ENCODE assay signal across 9 cellular contexts in genomic region chr5:96896285-96896711, GRCh38. TPM values are rescaled to one million over a fixed set of nuclear protein-coding genes. Genes with fewer than 3 reads are reported as not detected.
DNase-seq lines count a peak whose midpoint lies in the region; ATAC-seq, FAIRE-seq and TF ChIP-seq lines count a peak whose summit lies in the region.
"Had no signal": no experiment of that assay in that cellular context is flagged by ENCODE, and none has a peak within 500 bp of the region (broad histone marks: within the 10 kb centered on the region; RNA-seq: fewer than 3 reads in every experiment).

No MANE protein-coding gene starts in this region.

- H4K20me1 ChIP-seq in HepG2 (ENCODE audit: insufficient read depth, low read length) = no peaks in the 10 kb centered on the region

- DNase-seq in activated naive CD4-positive, alpha-beta T cell treated with Interleukin-2 at 50 U/mL for 16 hours = peak; percentile 47
- no peak for DNase-seq in activated naive CD4-positive, alpha-beta T cell (lab: John Stamatoyannopoulos, UW)
- DNase-seq in activated CD8-positive, alpha-beta T cell treated with anti-CD3 and anti-CD28 coated beads, Interleukin-2, amount 10 ng/mL, durations not matched to agents 7 days and 5 days = no peak
- no peak for DNase-seq in SKM-1 treated with dmso at 0.1 percent for 144 hours (lab: John Stamatoyannopoulos, UW; ENCODE audit: unreplicated experiment)
- no peak for DNase-seq in HepG2 (ENCODE audit: low spot score)
- no peak for DNase-seq in cerebellum (ENCODE audit: low spot score)
- DNase-seq in suprapubic skin (ENCODE audit: low spot score in 2 of 2) = no peak
- DNase-seq: T-helper 9 cell had no signal

- no peak overlapping the region for H3K9ac ChIP-seq in HepG2 (ENCODE audit: insufficient read depth, low read depth, low read length)

- H3K27me3 ChIP-seq in HepG2 (ENCODE audit: control insufficient read depth in 1 of 2, insufficient read depth in 2 of 2, low read length in 2 of 2) (no peaks in the 10 kb centered on the region), suprapubic skin (no peaks in the 10 kb centered on the region)

- peak overlapping the region; percentile 69 for H3K4me3 Mint-ChIP-seq in activated CD8-positive, alpha-beta T cell treated with anti-CD3 and anti-CD28 coated beads, Interleukin-2, amount 10 ng/mL, durations not matched to agents 7 days and 5 days

- H3K4me2 ChIP-seq in HepG2 (ENCODE audit: low read depth, low read length) = no peak overlapping the region

- H2AFZ ChIP-seq in HepG2 (ENCODE audit: low read length) = no peak overlapping the region

- no peak for TF ChIP-seq CTCF in HepG2 (CRISPR knock-in tag; IDR thresholded peaks at IDR 0.05)
- TF ChIP-seq CTCF in suprapubic skin (IDR thresholded peaks at IDR 0.05) = no peak

- H3K36me3 Mint-ChIP-seq in activated CD8-positive, alpha-beta T cell treated with anti-CD3 and anti-CD28 coated beads, Interleukin-2, amount 10 ng/mL, durations not matched to agents 7 days and 5 days (ENCODE audit: low read depth) = peaks cover 70% of the 10 kb centered on the region

- TF ChIP-seq EP300 in HepG2 (IDR thresholded peaks at IDR 0.05; ENCODE audit: low read depth in 2 of 2, low read length in 2 of 2) (no peak), HepG2 (CRISPR knock-in tag; IDR thresholded peaks at IDR 0.05; ENCODE audit: borderline replicate concordance) (no peak), suprapubic skin (IDR thresholded peaks at IDR 0.05) (no peak)

- WGBS in HepG2 (ENCODE audit: low lambda C conversion rate) = 98% methylated on average over 4 of the region's 4 CpGs
- WGBS in suprapubic skin = 84% methylated on average over 4 of the region's 4 CpGs

- no TSS peak for BruUV-seq in HepG2 (replicated peaks; lab: Mats Ljungman, UMichigan)

- H3K36me3 ChIP-seq in HepG2 (replicated peaks in 1 of 2; ENCODE audit: control insufficient read depth in 1 of 2, insufficient read depth in 2 of 2, low read length in 2 of 2) = peaks cover 2 to 4% of the 10 kb centered on the region in 2 experiments; a peak in 4 of 5 replicates
- H3K36me3 ChIP-seq in suprapubic skin = peaks cover 34% of the 10 kb centered on the region

- no peaks in the 10 kb centered on the region for H3K27me3 Mint-ChIP-seq in activated CD8-positive, alpha-beta T cell treated with anti-CD3 and anti-CD28 coated beads, Interleukin-2, amount 10 ng/mL, durations not matched to agents 7 days and 5 days (ENCODE audit: low read depth)

- TF ChIP-seq POLR2A in HepG2 (IDR thresholded peaks at IDR 0.05; ENCODE audit: insufficient read depth in 1 of 2, low read depth in 2 of 2, low read length in 2 of 2) (no peak), suprapubic skin (IDR thresholded peaks at IDR 0.05) (no peak)

- H3K4me1 ChIP-seq in HepG2 (ENCODE audit: insufficient read depth, low read length) (no peaks in the 10 kb centered on the region), suprapubic skin (no peaks in the 10 kb centered on the region)

- ATAC-seq in HG03135 (IDR thresholded peaks at IDR 0.05; ENCODE audit: unreplicated experiment) (peak; percentile 86), HepG2 (no peak)
- ATAC-seq in activated CD8-positive, alpha-beta T cell treated with anti-CD3 and anti-CD28 coated beads, Interleukin-2, amount 10 ng/mL, durations not matched to agents 7 days and 5 days = peak; percentile 70

- intact Hi-C loops in HepG2 (cut with micrococcal nuclease; ENCODE audit: unreplicated experiment) = no loop called here

- CTCF ChIA-PET in activated CD8-positive, alpha-beta T cell treated with anti-CD3 and anti-CD28 coated beads, Interleukin-2, amount 10 ng/mL, durations not matched to agents 7 days and 5 days (lab: Charles Lee) = interaction anchor here (0.7 to 2.0 kb wide), 13 partner anchors 11 to 245 kb away, joined by 3 to 30 read pairs (median 3); partner anchors contain the start of gene ERAP2
- CTCF ChIA-PET in HepG2 (lab: Yijun Ruan, JAX; ENCODE audit: low intra/inter-chr PET ratio, low total read pairs) = no interaction called here

- H3K27ac ChIP-seq in HepG2 (ENCODE audit: extremely low read length, insufficient read depth, low read length) (no peak overlapping the region), suprapubic skin (no peak overlapping the region)

- POLR2A ChIA-PET in activated CD8-positive, alpha-beta T cell treated with anti-CD3 and anti-CD28 coated beads, Interleukin-2, amount 10 ng/mL, durations not matched to agents 7 days and 5 days (lab: Charles Lee) = interaction anchor here (0.6 to 1.7 kb wide), 6 partner anchors 11 to 1498 kb away, joined by 3 to 9 read pairs (median 4); partner anchors contain the start of gene ERAP2
- POLR2A ChIA-PET in HepG2 (lab: Yijun Ruan, JAX) = no interaction called here

- in situ Hi-C loops in HepG2 (cut with HindIII; ENCODE audit: extremely low pct_ligation_motif_present, low pct_unique_long_range_greater_than_20kb) = no loop called here

- H3K79me2 ChIP-seq in HepG2 (ENCODE audit: insufficient read depth, low read length) = no peaks in the 10 kb centered on the region

- no peak for FAIRE-seq in HepG2 (lab: Jason Lieb, UNC)

- H3K9me3 ChIP-seq in HepG2 (ENCODE audit: low read length) (no peaks in the 10 kb centered on the region), suprapubic skin (no peaks in the 10 kb centered on the region)

- no peak for TF ChIP-seq RAD21 in HepG2 (CRISPR knock-in tag; IDR thresholded peaks at IDR 0.05)

- peak overlapping the region; percentile 88 for H3K27ac Mint-ChIP-seq in activated CD8-positive, alpha-beta T cell treated with anti-CD3 and anti-CD28 coated beads, Interleukin-2, amount 10 ng/mL, durations not matched to agents 7 days and 5 days

- H3K4me3 ChIP-seq in HepG2 (replicated peaks in 1 of 3; ENCODE audit: insufficient read depth in 1 of 3, low read depth in 2 of 3, low read length in 3 of 3) (no peak overlapping the region), suprapubic skin (no peak overlapping the region)

- H3K4me1 Mint-ChIP-seq in activated CD8-positive, alpha-beta T cell treated with anti-CD3 and anti-CD28 coated beads, Interleukin-2, amount 10 ng/mL, durations not matched to agents 7 days and 5 days (ENCODE audit: low read depth) = peaks cover 38% of the 10 kb centered on the region

- H3K9me3 Mint-ChIP-seq in activated CD8-positive, alpha-beta T cell treated with anti-CD3 and anti-CD28 coated beads, Interleukin-2, amount 10 ng/mL, durations not matched to agents 7 days and 5 days (ENCODE audit: insufficient read depth) = no peaks in the 10 kb centered on the region

RNA-seq across cellular contexts. Expression of gene ERAP2, which starts 20.0 kb away (rescaled TPM):
- 10 to 100 TPM; 93.0 to 96.0 TPM for total RNA-seq in activated CD8-positive, alpha-beta T cell treated with anti-CD3 and anti-CD28 coated beads, Interleukin-2, amount 10 ng/mL, durations not matched to agents 7 days and 5 days
- total RNA-seq in HepG2 (2016; rRNA removed; fragmentation: Illumina TruSeq; extraction: Trizol) = 12.8 and 16.6 TPM in 2 replicates
- 2.9 and 3.2 TPM in 2 replicates for total RNA-seq in HepG2 (2016; cell fraction: cytosol; rRNA removed; fragmentation: Illumina TruSeq; extraction: Trizol; ENCODE audit: low read depth)
- total RNA-seq in HepG2 (2016; cell fraction: insoluble cytoplasmic fraction; rRNA removed; fragmentation: Illumina TruSeq; extraction: Trizol) = 12.2 and 17.5 TPM in 2 replicates
- total RNA-seq in HepG2 (2016; cell fraction: membrane; rRNA removed; fragmentation: Illumina TruSeq; extraction: Trizol) = 4.6 and 5.8 TPM in 2 replicates
- 24.6 and 25.0 TPM in 2 replicates for total RNA-seq in HepG2 (2016; cell fraction: nucleus; rRNA removed; fragmentation: Illumina TruSeq; extraction: Trizol)
- polyA plus RNA-seq in HepG2 (2011; rRNA removed) = 12.5 and 12.8 TPM in 2 replicates
- polyA plus RNA-seq in HepG2 (2011; cell fraction: cytosol; rRNA removed) = 6.7 and 9.8 TPM in 2 replicates
- 4.3 and 5.6 TPM in 2 replicates for polyA plus RNA-seq in HepG2 (2011; cell fraction: nucleus; rRNA removed)
- polyA plus RNA-seq in HepG2 (2012) = 6.6 and 7.6 TPM in 2 replicates
- 0.45 and 0.54 TPM in 2 replicates for polyA plus RNA-seq in HepG2 (2016; cell fraction: cytosol; fragmentation: Illumina TruSeq; extraction: Trizol; ENCODE audit: low read depth)
- polyA plus RNA-seq in HepG2 (2016; cell fraction: insoluble cytoplasmic fraction; fragmentation: Illumina TruSeq; extraction: Trizol; ENCODE audit: low read depth) = 7.8 and 8.4 TPM in 2 replicates
- polyA plus RNA-seq in HepG2 (2016; cell fraction: membrane; fragmentation: Illumina TruSeq; extraction: Trizol; ENCODE audit: low read depth) = 1.5 and 2.1 TPM in 2 replicates
- 15.5 and 16.2 TPM in 2 replicates for polyA plus RNA-seq in HepG2 (2016; cell fraction: nucleus; fragmentation: Illumina TruSeq; extraction: Trizol; ENCODE audit: insufficient read depth, low read depth)
- polyA minus RNA-seq in HepG2 (2011; rRNA and poly(A)+ RNA removed; ENCODE audit: low replicate concordance) = 14.6 and 24.3 TPM in 2 replicates
- polyA minus RNA-seq in HepG2 (2011; cell fraction: cytosol; rRNA and poly(A)+ RNA removed) = 9.4 and 9.8 TPM in 2 replicates
- polyA minus RNA-seq in HepG2 (2011; cell fraction: nucleus; rRNA and poly(A)+ RNA removed) = 29.4 and 34.1 TPM in 2 replicates
- 3.8 TPM for total RNA-seq in cerebellum
- total RNA-seq in suprapubic skin = 10 to 100 TPM in 2 of 4 donors, 1 to 10 TPM in 2; 9.0 to 14.0 (median 11.5) TPM

RNA-seq across cellular contexts. Expression of gene LNPEP, which starts 39.6 kb away (rescaled TPM):
- total RNA-seq in activated CD8-positive, alpha-beta T cell treated with anti-CD3 and anti-CD28 coated beads, Interleukin-2, amount 10 ng/mL, durations not matched to agents 7 days and 5 days = 10 to 100 TPM; 85.9 to 90.1 TPM
- total RNA-seq in HepG2 (2016; rRNA removed; fragmentation: Illumina TruSeq; extraction: Trizol) (14.7 and 16.9 TPM in 2 replicates), cerebellum (47.7 TPM), suprapubic skin (100 to 1,000 TPM in 1 of 4 donors, 10 to 100 TPM in 3; 43.7 to 107 (median 69.9) TPM)
- 3.6 and 4.1 TPM in 2 replicates for total RNA-seq in HepG2 (2016; cell fraction: cytosol; rRNA removed; fragmentation: Illumina TruSeq; extraction: Trizol; ENCODE audit: low read depth)
- total RNA-seq in HepG2 (2016; cell fraction: insoluble cytoplasmic fraction; rRNA removed; fragmentation: Illumina TruSeq; extraction: Trizol) = 13.0 and 16.4 TPM in 2 replicates
- total RNA-seq in HepG2 (2016; cell fraction: membrane; rRNA removed; fragmentation: Illumina TruSeq; extraction: Trizol) = 5.2 and 6.3 TPM in 2 replicates
- total RNA-seq in HepG2 (2016; cell fraction: nucleus; rRNA removed; fragmentation: Illumina TruSeq; extraction: Trizol) = 30.4 and 33.6 TPM in 2 replicates
- 6.3 and 8.0 TPM in 2 replicates for polyA plus RNA-seq in HepG2 (2011; rRNA removed)
- polyA plus RNA-seq in HepG2 (2011; cell fraction: cytosol; rRNA removed) = 2.5 and 4.3 TPM in 2 replicates
- 5.2 and 6.1 TPM in 2 replicates for polyA plus RNA-seq in HepG2 (2011; cell fraction: nucleus; rRNA removed)
- polyA plus RNA-seq in HepG2 (2012) = 4.0 and 4.9 TPM in 2 replicates
- polyA plus RNA-seq in HepG2 (2016; cell fraction: cytosol; fragmentation: Illumina TruSeq; extraction: Trizol; ENCODE audit: low read depth) = 0.58 and 0.62 TPM in 2 replicates
- 4.3 and 4.8 TPM in 2 replicates for polyA plus RNA-seq in HepG2 (2016; cell fraction: insoluble cytoplasmic fraction; fragmentation: Illumina TruSeq; extraction: Trizol; ENCODE audit: low read depth)
- 1.1 and 1.2 TPM in 2 replicates for polyA plus RNA-seq in HepG2 (2016; cell fraction: membrane; fragmentation: Illumina TruSeq; extraction: Trizol; ENCODE audit: low read depth)
- polyA plus RNA-seq in HepG2 (2016; cell fraction: nucleus; fragmentation: Illumina TruSeq; extraction: Trizol; ENCODE audit: insufficient read depth, low read depth) = 12.2 and 12.9 TPM in 2 replicates
- 16.3 and 19.2 TPM in 2 replicates for polyA minus RNA-seq in HepG2 (2011; rRNA and poly(A)+ RNA removed; ENCODE audit: low replicate concordance)
- 15.2 and 19.8 TPM in 2 replicates for polyA minus RNA-seq in HepG2 (2011; cell fraction: cytosol; rRNA and poly(A)+ RNA removed)
- polyA minus RNA-seq in HepG2 (2011; cell fraction: nucleus; rRNA and poly(A)+ RNA removed) = 39.9 and 46.0 TPM in 2 replicates
